In genomic region chr18:77092104-77093066, GRCh38 we compare ENCODE assay signal across 15 cellular contexts. TPM values are rescaled to one million over a fixed set of nuclear protein-coding genes. Genes with fewer than 3 reads are reported as not detected.
DNase-seq lines count a peak whose midpoint lies in the region; ATAC-seq and TF ChIP-seq lines count a peak whose summit lies in the region.
"Had no signal": no experiment of that assay in that cellular context is flagged by ENCODE, and none has a peak within 500 bp of the region (broad histone marks: within the 10 kb centered on the region; RNA-seq: fewer than 3 reads in every experiment).

No MANE protein-coding gene starts in this region.

- H3K4me1 ChIP-seq in OCI-LY1 (ENCODE audit: insufficient read depth, low read length, severe bottlenecking) (peaks cover 79% of the 10 kb centered on the region), skeletal muscle tissue (ENCODE audit: control insufficient read depth in 3 of 3, insufficient read depth in 3 of 3, low read length in 3 of 3) (peaks cover 36 to 54% (median 39%) of the 10 kb centered on the region in 3 donors), right lobe of liver (peaks cover 0 to 14% (median 3%) of the 10 kb centered on the region in 4 donors)

- peaks cover 88 to 94% of the 10 kb centered on the region in 2 donors for H3K4me1 Mint-ChIP-seq in immature natural killer cell

- peak; percentile 46 for DNase-seq in activated CD8-positive, alpha-beta memory T cell treated with anti-CD3 and anti-CD28 coated beads, Interleukin-2, amount 50 U/mL, for 48 hours
- DNase-seq in activated CD8-positive, alpha-beta memory T cell treated with anti-CD3 and anti-CD28 coated beads, Interleukin-2, amount 50 U/mL, for 4 hours, result no peak
- DNase-seq in immature natural killer cell (peak; percentile 73 to 80 (median 77)), right lobe of liver (no peak)
- DNase-seq in stimulated activated naive CD8-positive, alpha-beta T cell treated with anti-CD3 and anti-CD28 coated beads, Interleukin-15, Interleukin-2, amounts not matched to agents 100 U/mL and 50 U/mL, for 24 hours, result no peak
- DNase-seq: activated CD4-positive, CD25-positive, alpha-beta regulatory T cell; erythroblast; HFFc6 had no signal

- TF ChIP-seq CTCF in OCI-LY1 (IDR thresholded peaks at IDR 0.05; ENCODE audit: low read length) (no peak), right lobe of liver (IDR thresholded peaks at IDR 0.05) (no peak)

- no peaks in the 10 kb centered on the region for H4K20me1 ChIP-seq in OCI-LY1 (ENCODE audit: insufficient read depth, low read length)

- H2AFZ ChIP-seq in OCI-LY1 (ENCODE audit: low read length), result no peak overlapping the region

- H3K9me3 Mint-ChIP-seq in immature natural killer cell, result no peaks in the 10 kb centered on the region
- H3K9me3 Mint-ChIP-seq: HFFc6; memory B cell; stimulated activated naive CD8-positive, alpha-beta T cell treated with anti-CD3 and anti-CD28 coated beads, Interleukin-15, Interleukin-2, amounts not matched to agents 100 ng/mL and 50 ng/mL, for 24 hours had no signal

- no peaks in the 10 kb centered on the region for H3K9me3 ChIP-seq in OCI-LY1 (ENCODE audit: low read length)
- H3K9me3 ChIP-seq in skeletal muscle tissue (ENCODE audit: control insufficient read depth in 3 of 3, low read length in 3 of 3), result no peaks in the 10 kb centered on the region
- no peaks in the 10 kb centered on the region for H3K9me3 ChIP-seq in right lobe of liver

- H3K4me2 ChIP-seq in OCI-LY1 (ENCODE audit: low read length), result no peak overlapping the region
- H3K4me2 ChIP-seq: smooth muscle cell had no signal

- ATAC-seq in HG03097 (IDR thresholded peaks at IDR 0.05; ENCODE audit: low FRiP score, unreplicated experiment) (no peak), right lobe of liver (no peak)
- ATAC-seq in stimulated activated naive CD8-positive, alpha-beta T cell treated with anti-CD3 and anti-CD28 coated beads, Interleukin-15, Interleukin-2, amounts not matched to agents 100 U/mL and 50 U/mL, for 24 hours, result no peak

- 91% methylated on average over 20 of the region's 48 CpGs for WGBS in right lobe of liver (ENCODE audit: insufficient coverage, low coverage, low lambda C conversion rate, missing lambda C conversion rate)

- 0 out of 2 replicates have a peak, but pooled peaks cover 4% of the 10 kb centered on the region for H3K79me2 ChIP-seq in OCI-LY1 (ENCODE audit: insufficient read depth, low read length)

- H3K27me3 Mint-ChIP-seq in immature natural killer cell (ENCODE audit: low read depth in 3 of 3), result peaks cover 11 to 37% (median 14%) of the 10 kb centered on the region in 3 donors
- H3K27me3 Mint-ChIP-seq: memory B cell; stimulated activated naive CD8-positive, alpha-beta T cell treated with anti-CD3 and anti-CD28 coated beads, Interleukin-15, Interleukin-2, amounts not matched to agents 100 ng/mL and 50 ng/mL, for 24 hours had no signal

- no peak overlapping the region for H3K9ac ChIP-seq in OCI-LY1 (ENCODE audit: low read length)
- H3K9ac ChIP-seq in skeletal muscle tissue (ENCODE audit: low read depth in 1 of 3, low read length in 3 of 3), result peak overlapping the region; percentile 30 to 42 (median 32)

- no peaks in the 10 kb centered on the region for H3K9me2 ChIP-seq in OCI-LY1 (ENCODE audit: low read depth, low read length)

- H3K27ac ChIP-seq in OCI-LY1 (ENCODE audit: low read depth, low read length, poor library complexity, severe bottlenecking), result peak overlapping the region; percentile 23
- peak overlapping the region; percentile 70 for H3K27ac ChIP-seq in skeletal muscle tissue (ENCODE audit: low read depth, low read length)
- no peak overlapping the region for H3K27ac ChIP-seq in right lobe of liver
- H3K27ac ChIP-seq: coronary artery had no signal

- TF ChIP-seq POLR2A in right lobe of liver (IDR thresholded peaks at IDR 0.05), result no peak

- H3K36me3 ChIP-seq in OCI-LY1 (ENCODE audit: insufficient read depth, low read length), result peaks cover 46% of the 10 kb centered on the region
- H3K36me3 ChIP-seq in skeletal muscle tissue (ENCODE audit: control insufficient read depth in 3 of 3, insufficient read depth in 3 of 3, low read length in 3 of 3), result peaks cover 0 to 6% (median 6%) of the 10 kb centered on the region in 3 donors
- peaks cover 0 to 10% (median 0%) of the 10 kb centered on the region in 4 donors for H3K36me3 ChIP-seq in right lobe of liver

- no peaks in the 10 kb centered on the region for H3F3A ChIP-seq in OCI-LY1 (ENCODE audit: insufficient read depth, low read length)

- H3K27me3 ChIP-seq in OCI-LY1 (ENCODE audit: insufficient read depth, low read length), result no peaks in the 10 kb centered on the region
- no peaks in the 10 kb centered on the region for H3K27me3 ChIP-seq in skeletal muscle tissue (ENCODE audit: control insufficient read depth in 3 of 3, insufficient read depth in 3 of 3, low read length in 3 of 3)
- H3K27me3 ChIP-seq in right lobe of liver, result no peaks in the 10 kb centered on the region

- no peak overlapping the region for H3K4me3 ChIP-seq in OCI-LY1 (ENCODE audit: low read depth, low read length, poor library complexity, severe bottlenecking)
- peak overlapping the region in 1 of 3 donors; percentile 29 for H3K4me3 ChIP-seq in skeletal muscle tissue (ENCODE audit: low read length in 3 of 3)
- no peak overlapping the region for H3K4me3 ChIP-seq in right lobe of liver
- H3K4me3 ChIP-seq: coronary artery, smooth muscle cell had no signal

- H3K4me3 Mint-ChIP-seq in immature natural killer cell, result peak overlapping the region; percentile 77 to 88 (median 81)
- H3K4me3 Mint-ChIP-seq: HFFc6; memory B cell; stimulated activated naive CD8-positive, alpha-beta T cell treated with anti-CD3 and anti-CD28 coated beads, Interleukin-15, Interleukin-2, amounts not matched to agents 100 ng/mL and 50 ng/mL, for 24 hours had no signal

- peaks cover 25 to 28% (median 26%) of the 10 kb centered on the region in 3 donors for H3K36me3 Mint-ChIP-seq in immature natural killer cell

- H3K27ac Mint-ChIP-seq in immature natural killer cell, result peak overlapping the region; percentile 97 to 100 (median 99)
- H3K27ac Mint-ChIP-seq: HFFc6; memory B cell; stimulated activated naive CD8-positive, alpha-beta T cell treated with anti-CD3 and anti-CD28 coated beads, Interleukin-15, Interleukin-2, amounts not matched to agents 100 ng/mL and 50 ng/mL, for 24 hours had no signal

- intact Hi-C loops in right lobe of liver (cut with DNase I), result no loop called here

RNA-seq across cellular contexts. Expression of gene MBP, which starts 40.2 kb away (rescaled TPM):
- 100 to 1,000 TPM; 187 to 403 (median 297) TPM for polyA plus RNA-seq in immature natural killer cell
- total RNA-seq in skeletal muscle tissue (22.4 TPM), right lobe of liver (10 to 100 TPM; 24.0 to 40.8 (median 27.6) TPM)

Comparison
In these comparisons a context has a peak if more than half of its experiments do, and no peak if none do; other contexts are left out.
1. DNase-seq: peak in activated CD8-positive, alpha-beta memory T cell treated with anti-CD3 and anti-CD28 coated beads, Interleukin-2, amount 50 U/mL, for 48 hours (single experiment) and immature natural killer cell (3 of 3); none in activated CD8-positive, alpha-beta memory T cell treated with anti-CD3 and anti-CD28 coated beads, Interleukin-2, amount 50 U/mL, for 4 hours (single experiment), stimulated activated naive CD8-positive, alpha-beta T cell treated with anti-CD3 and anti-CD28 coated beads, Interleukin-15, Interleukin-2, amounts not matched to agents 100 U/mL and 50 U/mL, for 24 hours (single experiment) and right lobe of liver (0 of 3).
2. H3K27ac ChIP-seq: peak in OCI-LY1 (single experiment) and skeletal muscle tissue (single experiment); none in right lobe of liver (0 of 3).